Comparison of ENCODE assay signal across 8 cellular contexts in genomic region chr3:40309925-40310635, GRCh38. TPM values are rescaled to one million over a fixed set of nuclear protein-coding genes. Genes with fewer than 3 reads are reported as not detected.
DNase-seq lines count a peak whose midpoint lies in the region; ATAC-seq and TF ChIP-seq lines count a peak whose summit lies in the region.

No MANE protein-coding gene starts in this region.

- H3K4me3 ChIP-seq in AG09309 (ENCODE audit: control insufficient read depth, low read depth, low read length) (peak overlapping the region; percentile 94), iPS-18c (ENCODE audit: insufficient read depth, low read depth, low read length) (peak overlapping the region; percentile 86), skeletal muscle cell (ENCODE audit: low read depth, low read length) (peak overlapping the region; percentile 89)

- H3K4me1 Mint-ChIP-seq in MCF 10A (ENCODE audit: insufficient read depth, unreplicated experiment), result peaks cover 6% of the 10 kb centered on the region

- CTCF ChIA-PET in RWPE1 (lab: Yijun Ruan, JAX) (interaction anchor here (0.7 kb wide), 1 partner anchor 104 kb away, joined by 4 read pairs; no protein-coding TSS in a partner anchor), MCF 10A (lab: Yijun Ruan, JAX) (interaction anchor here (0.6 to 18.1 kb wide), 6 partner anchors 10 to 745 kb away, joined by 3 to 452 read pairs (median 4); no protein-coding TSS in a partner anchor)

- intact Hi-C loops in MCF 10A (cut with micrococcal nuclease), result loop anchor here (5.0 to 10.0 kb wide), 5 partner anchors 53 to 905 kb away; partner anchors contain the start of gene RPSA

- peak overlapping the region; percentile 99 for H3K4me3 Mint-ChIP-seq in MCF 10A (ENCODE audit: unreplicated experiment)

- peak overlapping the region; percentile 85 for H3K27ac ChIP-seq in RWPE1

- POLR2A ChIA-PET in RWPE1 (lab: Yijun Ruan, JAX; ENCODE audit: low non-redundant PET) (no interaction called here), MCF 10A (lab: Yijun Ruan, JAX) (interaction anchor here (0.7 to 2.3 kb wide), 10 partner anchors 19 to 1705 kb away, joined by 3 to 16 read pairs (median 4); partner anchors contain the start of gene RPL14)

- peak overlapping the region; percentile 95 for H3K27ac Mint-ChIP-seq in MCF 10A (ENCODE audit: low read depth, unreplicated experiment)

- TSS peak; percentile 64 for BruUV-seq in MCF 10A (replicated peaks; lab: Mats Ljungman, UMichigan)

- H3K9me3 Mint-ChIP-seq in MCF 10A (ENCODE audit: unreplicated experiment), result no peaks in the 10 kb centered on the region

- H3K36me3 Mint-ChIP-seq in MCF 10A (ENCODE audit: insufficient read depth, unreplicated experiment), result peaks cover 31% of the 10 kb centered on the region

- DNase-seq in AG09309 (ENCODE audit: low read depth) (no peak), RWPE1 (ENCODE audit: low spot score) (peak; percentile 10), MCF 10A (ENCODE audit: unreplicated experiment) (peak; percentile 33), skeletal muscle cell (ENCODE audit: low read depth) (no peak), SIG-M5 treated with dmso at 0.1 percent for 504 hours (lab: John Stamatoyannopoulos, UW; ENCODE audit: unreplicated experiment) (no peak)

- no peaks in the 10 kb centered on the region for H3K27me3 Mint-ChIP-seq in MCF 10A (ENCODE audit: insufficient read depth, unreplicated experiment)

- ATAC-seq in GM18861 (IDR thresholded peaks at IDR 0.05; ENCODE audit: unreplicated experiment) (peak; percentile 4), HG03045 (IDR thresholded peaks at IDR 0.05; ENCODE audit: unreplicated experiment) (peak; percentile 27)

- no peak for TF ChIP-seq CTCF in AG09309 (IDR thresholded peaks at IDR 0.05; ENCODE audit: control insufficient read depth, insufficient read depth, low read depth, low read length, missing control alignments)
- no peak for TF ChIP-seq CTCF in RWPE1 (conservative IDR thresholded peaks at IDR 0.05; ENCODE audit: low read depth)
- no peak for TF ChIP-seq CTCF in MCF 10A (IDR thresholded peaks at IDR 0.05; ENCODE audit: unreplicated experiment)

- H3K9me3 ChIP-seq in iPS-18c (ENCODE audit: control insufficient read depth, insufficient read depth, low read length), result no peaks in the 10 kb centered on the region

RNA-seq across cellular contexts. Expression of gene EIF1B, which starts 0.6 kb away (rescaled TPM):
- total RNA-seq in MCF 10A (2022), result 69.3 and 87.2 TPM in 2 replicates

Comparison
In these comparisons a context has a peak if more than half of its experiments do, and no peak if none do; other contexts are left out.
1. DNase-seq: peak in RWPE1 (single experiment) and MCF 10A (single experiment); none in AG09309 (single experiment), skeletal muscle cell (single experiment) and SIG-M5 treated with dmso at 0.1 percent for 504 hours (single experiment).
2. Peak in every context shown above with its lines, with median percentiles within 50 percentile points of each other: H3K4me3 ChIP-seq.